13 cellular contexts compared by ENCODE assay signal in genomic region chr7:105672820-105673219, GRCh38.
DNase-seq lines count a peak whose midpoint lies in the region; ATAC-seq and TF ChIP-seq lines count a peak whose summit lies in the region.
"Had no signal": no experiment of that assay in that cellular context is flagged by ENCODE, and none has a peak within 500 bp of the region (broad histone marks: within the 10 kb centered on the region; RNA-seq: fewer than 3 reads in every experiment).

No MANE protein-coding gene starts in this region.

- H3K27me3 ChIP-seq in right cardiac atrium (ENCODE audit: control insufficient read depth, insufficient read depth) (no peaks in the 10 kb centered on the region), testis (no peaks in the 10 kb centered on the region)
- H3K27me3 ChIP-seq: pancreas had no signal

- no peaks in the 10 kb centered on the region for H3K36me3 ChIP-seq in testis (ENCODE audit: low read depth, missing control alignments)
- H3K36me3 ChIP-seq: pancreas had no signal

- 93% methylated on average over 3 of the region's 3 CpGs for WGBS in right cardiac atrium
- WGBS in testis, 2 donors = 79 to 87% methylated on average over 3 of the region's 3 CpGs

- H3K27ac ChIP-seq in right cardiac atrium (ENCODE audit: low read length) (no peak overlapping the region), VCaP (peak overlapping the region; percentile 71), testis (no peak overlapping the region)
- H3K27ac ChIP-seq: KMS-11 had no signal

- H3K4me1 ChIP-seq in right cardiac atrium (ENCODE audit: control insufficient read depth, insufficient read depth, low read length) (peaks cover 9% of the 10 kb centered on the region), testis (no peaks in the 10 kb centered on the region)

- no peak for ATAC-seq in Right ventricle myocardium inferior
- no peak for ATAC-seq in right cardiac atrium
- ATAC-seq: activated CD4-positive, CD25-positive, alpha-beta regulatory T cell treated with anti-CD3 and anti-CD28 coated beads, Interleukin-2, amount 50 U/mL, for 24 hours; activated T-cell treated with anti-CD3 and anti-CD28 coated beads, Interleukin-2, amount 50 U/mL, for 4 hours had no signal

- intact Hi-C loops in Right ventricle myocardium inferior (cut with DNase I) = no loop called here
- intact Hi-C loops in right cardiac atrium (cut with DNase I) = no loop called here
- intact Hi-C loops in testis (cut with DNase I; ENCODE audit: low total_unique reads) = no loop called here

- H3K4me3 ChIP-seq in right cardiac atrium (ENCODE audit: low read length) = no peak overlapping the region
- H3K4me3 ChIP-seq in testis = no peak overlapping the region
- H3K4me3 ChIP-seq: pancreas had no signal

- DNase-seq in Right ventricle myocardium inferior (ENCODE audit: missing footprints) (peak; percentile 9), right cardiac atrium (no peak), NCI-H146 (lab: John Stamatoyannopoulos, UW) (peak; percentile 88), testis (no peak), SW 1271 (lab: John Stamatoyannopoulos, UW) (no peak), Kasumi-1 (lab: John Stamatoyannopoulos, UW) (no peak)
- no peak for DNase-seq in activated CD4-positive, CD25-positive, alpha-beta regulatory T cell treated with anti-CD3 and anti-CD28 coated beads, Interleukin-2, amount 50 U/mL, for 72 hours
- DNase-seq: activated T-cell treated with anti-CD3 and anti-CD28 coated beads, Interleukin-2, amount 50 U/mL, for 4 hours; SK-N-SH had no signal

- TF ChIP-seq CTCF in VCaP (conservative IDR thresholded peaks at IDR 0.05) = no peak
- no peak for TF ChIP-seq CTCF in testis (IDR thresholded peaks at IDR 0.05)

- no peak for TF ChIP-seq POLR2A in testis (IDR thresholded peaks at IDR 0.05)

- H3K9me3 ChIP-seq in right cardiac atrium (ENCODE audit: control insufficient read depth, low read length) (no peaks in the 10 kb centered on the region), testis (no peaks in the 10 kb centered on the region)
- H3K9me3 ChIP-seq: pancreas, SK-N-SH had no signal

Comparison
In these comparisons a context has a peak if more than half of its experiments do, and no peak if none do; other contexts are left out.
1. DNase-seq: peak in Right ventricle myocardium inferior (single experiment) and NCI-H146 (single experiment); none in right cardiac atrium (0 of 3), testis (single experiment), activated CD4-positive, CD25-positive, alpha-beta regulatory T cell treated with anti-CD3 and anti-CD28 coated beads, Interleukin-2, amount 50 U/mL, for 72 hours (single experiment), SW 1271 (0 of 2) and Kasumi-1 (0 of 2).